18 cellular contexts compared by ENCODE assay signal in the genomic region with DNA sequence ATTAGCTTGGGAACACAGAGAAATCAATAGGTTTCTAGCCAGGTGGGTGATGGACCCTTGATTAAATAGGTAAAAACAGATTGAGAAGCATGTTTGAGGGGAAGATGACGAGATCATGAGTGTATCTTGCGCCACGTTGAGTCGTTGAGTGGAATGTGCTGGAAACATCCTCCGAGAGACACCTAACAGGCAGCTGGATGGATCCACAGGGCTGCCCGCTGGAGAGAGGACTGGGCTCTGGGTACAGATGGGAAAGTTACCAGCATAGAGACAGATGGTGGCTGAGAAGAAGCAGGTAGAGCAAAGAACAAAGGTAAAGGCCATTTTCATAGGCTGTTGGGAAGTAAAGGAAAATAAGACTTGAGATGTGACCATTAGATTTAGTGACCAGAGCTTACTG. TPM values are rescaled to one million over a fixed set of nuclear protein-coding genes. Genes with fewer than 3 reads are reported as not detected.
A peak's percentile ranks its signal among the peaks of the same experiment; 100 is the strongest.
DNase-seq lines count a peak whose midpoint lies in the region; ATAC-seq and TF ChIP-seq lines count a peak whose summit lies in the region.
"Had no signal": no experiment of that assay in that cellular context is flagged by ENCODE, and none has a peak within 500 bp of the region (broad histone marks: within the 10 kb centered on the region; RNA-seq: fewer than 3 reads in every experiment).

No MANE protein-coding gene starts in this region.

- DNase-seq in stimulated activated naive CD8-positive, alpha-beta T cell treated with anti-CD3 and anti-CD28 coated beads, Interleukin-15, Interleukin-2, amounts not matched to agents 100 U/mL and 50 U/mL, for 24 hours: no peak
- no peak for DNase-seq in activated CD4-positive, alpha-beta memory T cell treated with anti-CD3 and anti-CD28 coated beads for 36 hours
- DNase-seq in WERI-Rb-1 (no peak), foreskin fibroblast (no peak)
- DNase-seq: DMS53; H7; kidney glomerular epithelial cell; NCI-H1092; NCI-H1930; NCI-H226; stimulated activated CD4-positive, alpha-beta T cell treated with anti-CD3 and anti-CD28 coated beads, Interleukin-12 subunit alpha, Interleukin-12 subunit beta, amount 100 ng/mL, for 4 hours; T-helper 9 cell had no signal

- peak overlapping the region; percentile 93 for H3K27ac Mint-ChIP-seq in stimulated activated naive CD8-positive, alpha-beta T cell treated with anti-CD3 and anti-CD28 coated beads, Interleukin-15, Interleukin-2, amounts not matched to agents 100 ng/mL and 50 ng/mL, for 24 hours
- H3K27ac Mint-ChIP-seq in activated CD4-positive, alpha-beta memory T cell treated with anti-CD3 and anti-CD28 coated beads for 36 hours: peak overlapping the region; percentile 89
- H3K27ac Mint-ChIP-seq in dendritic cell treated with granulocyte-macrophage colony-stimulating factor and Interleukin-4, amounts not matched to agents 40 ng/mL and 50 ng/mL, for 4 days: no peak overlapping the region
- H3K27ac Mint-ChIP-seq: activated naive CD4-positive, alpha-beta T cell treated with anti-CD3 and anti-CD28 coated beads, Interleukin-2, amount 50 U/mL, for 24 hours had no signal

- no peaks in the 10 kb centered on the region for H3K36me3 ChIP-seq in WERI-Rb-1
- H3K36me3 ChIP-seq: suprapubic skin had no signal

- H3K4me3 ChIP-seq in WERI-Rb-1 (ENCODE audit: low read depth, low read length) (no peak overlapping the region), foreskin fibroblast (ENCODE audit: low read depth in 1 of 2, low read length in 2 of 2) (no peak overlapping the region)
- H3K4me3 ChIP-seq: suprapubic skin had no signal

- H3K36me3 Mint-ChIP-seq in stimulated activated naive CD8-positive, alpha-beta T cell treated with anti-CD3 and anti-CD28 coated beads, Interleukin-15, Interleukin-2, amounts not matched to agents 100 ng/mL and 50 ng/mL, for 24 hours (ENCODE audit: low read depth): no peaks in the 10 kb centered on the region
- peaks cover 22% of the 10 kb centered on the region for H3K36me3 Mint-ChIP-seq in activated CD4-positive, alpha-beta memory T cell treated with anti-CD3 and anti-CD28 coated beads for 36 hours
- H3K36me3 Mint-ChIP-seq in dendritic cell treated with granulocyte-macrophage colony-stimulating factor and Interleukin-4, amounts not matched to agents 40 ng/mL and 50 ng/mL, for 4 days (ENCODE audit: low read depth): peaks cover 11% of the 10 kb centered on the region
- H3K36me3 Mint-ChIP-seq: CD8-positive, alpha-beta T cell had no signal

- POLR2A ChIA-PET in activated CD4-positive, alpha-beta memory T cell treated with anti-CD3 and anti-CD28 coated beads for 36 hours (lab: Charles Lee): interaction anchor here (1.5 kb wide), 2 partner anchors 11 to 18 kb away, joined by 3 read pairs; no protein-coding TSS in a partner anchor

- intact Hi-C loops in activated CD4-positive, alpha-beta memory T cell treated with anti-CD3 and anti-CD28 coated beads for 36 hours (cut with micrococcal nuclease): no loop called here
- intact Hi-C loops in dendritic cell treated with granulocyte-macrophage colony-stimulating factor and Interleukin-4, amounts not matched to agents 40 ng/mL and 50 ng/mL, for 4 days (cut with micrococcal nuclease): loop anchor here (2.0 kb wide), 1 partner anchor 15 kb away; a partner anchor contains a TSS

- H3K27me3 Mint-ChIP-seq in stimulated activated naive CD8-positive, alpha-beta T cell treated with anti-CD3 and anti-CD28 coated beads, Interleukin-15, Interleukin-2, amounts not matched to agents 100 ng/mL and 50 ng/mL, for 24 hours: no peaks in the 10 kb centered on the region
- H3K27me3 Mint-ChIP-seq in activated CD4-positive, alpha-beta memory T cell treated with anti-CD3 and anti-CD28 coated beads for 36 hours: peaks cover 2% of the 10 kb centered on the region
- no peaks in the 10 kb centered on the region for H3K27me3 Mint-ChIP-seq in dendritic cell treated with granulocyte-macrophage colony-stimulating factor and Interleukin-4, amounts not matched to agents 40 ng/mL and 50 ng/mL, for 4 days

- H3K4me1 Mint-ChIP-seq in stimulated activated naive CD8-positive, alpha-beta T cell treated with anti-CD3 and anti-CD28 coated beads, Interleukin-15, Interleukin-2, amounts not matched to agents 100 ng/mL and 50 ng/mL, for 24 hours (ENCODE audit: low read depth): peaks cover 49% of the 10 kb centered on the region
- peaks cover 51% of the 10 kb centered on the region for H3K4me1 Mint-ChIP-seq in activated CD4-positive, alpha-beta memory T cell treated with anti-CD3 and anti-CD28 coated beads for 36 hours (ENCODE audit: low read depth)
- H3K4me1 Mint-ChIP-seq in dendritic cell treated with granulocyte-macrophage colony-stimulating factor and Interleukin-4, amounts not matched to agents 40 ng/mL and 50 ng/mL, for 4 days (ENCODE audit: low read depth): peaks cover 24% of the 10 kb centered on the region

- peak overlapping the region; percentile 70 for H3K4me3 Mint-ChIP-seq in stimulated activated naive CD8-positive, alpha-beta T cell treated with anti-CD3 and anti-CD28 coated beads, Interleukin-15, Interleukin-2, amounts not matched to agents 100 ng/mL and 50 ng/mL, for 24 hours
- H3K4me3 Mint-ChIP-seq in activated CD4-positive, alpha-beta memory T cell treated with anti-CD3 and anti-CD28 coated beads for 36 hours: peak overlapping the region; percentile 40
- peak overlapping the region; percentile 53 for H3K4me3 Mint-ChIP-seq in dendritic cell treated with granulocyte-macrophage colony-stimulating factor and Interleukin-4, amounts not matched to agents 40 ng/mL and 50 ng/mL, for 4 days
- H3K4me3 Mint-ChIP-seq: activated naive CD4-positive, alpha-beta T cell treated with anti-CD3 and anti-CD28 coated beads, Interleukin-2, amount 50 U/mL, for 24 hours had no signal

- H3K27me3 ChIP-seq in WERI-Rb-1 (ENCODE audit: insufficient read depth, low read depth, severe bottlenecking): no peaks in the 10 kb centered on the region
- H3K27me3 ChIP-seq: suprapubic skin had no signal

- no peak for TF ChIP-seq CTCF in WERI-Rb-1 (IDR thresholded peaks at IDR 0.05; ENCODE audit: low read depth, low read length)
- TF ChIP-seq CTCF in foreskin fibroblast (IDR thresholded peaks at IDR 0.05; ENCODE audit: low read depth, low read length): no peak

- no peaks in the 10 kb centered on the region for H3K9me3 ChIP-seq in WERI-Rb-1 (ENCODE audit: severe bottlenecking)
- H3K9me3 ChIP-seq: suprapubic skin had no signal

- no peak for ATAC-seq in stimulated activated naive CD8-positive, alpha-beta T cell treated with anti-CD3 and anti-CD28 coated beads, Interleukin-15, Interleukin-2, amounts not matched to agents 100 U/mL and 50 U/mL, for 24 hours
- ATAC-seq in HG02610 (IDR thresholded peaks at IDR 0.05; ENCODE audit: unreplicated experiment): no peak

- CTCF ChIA-PET in activated CD4-positive, alpha-beta memory T cell treated with anti-CD3 and anti-CD28 coated beads for 36 hours (lab: Charles Lee): interaction anchor here (0.7 to 1.8 kb wide), 6 partner anchors 17 to 228 kb away, joined by 3 to 6 read pairs (median 4); no protein-coding TSS in a partner anchor

- H3K27ac ChIP-seq in WERI-Rb-1: no peak overlapping the region
- H3K27ac ChIP-seq: suprapubic skin had no signal

- no peaks in the 10 kb centered on the region for H3K9me3 Mint-ChIP-seq in stimulated activated naive CD8-positive, alpha-beta T cell treated with anti-CD3 and anti-CD28 coated beads, Interleukin-15, Interleukin-2, amounts not matched to agents 100 ng/mL and 50 ng/mL, for 24 hours
- no peaks in the 10 kb centered on the region for H3K9me3 Mint-ChIP-seq in activated CD4-positive, alpha-beta memory T cell treated with anti-CD3 and anti-CD28 coated beads for 36 hours
- no peaks in the 10 kb centered on the region for H3K9me3 Mint-ChIP-seq in dendritic cell treated with granulocyte-macrophage colony-stimulating factor and Interleukin-4, amounts not matched to agents 40 ng/mL and 50 ng/mL, for 4 days
- H3K9me3 Mint-ChIP-seq: activated naive CD4-positive, alpha-beta T cell treated with anti-CD3 and anti-CD28 coated beads, Interleukin-2, amount 50 U/mL, for 24 hours; CD8-positive, alpha-beta T cell had no signal

RNA-seq across cellular contexts. Expression of a gene that starts 15.6 kb away (rescaled TPM):
- total RNA-seq in activated CD4-positive, alpha-beta memory T cell treated with anti-CD3 and anti-CD28 coated beads for 36 hours: 100 to 1,000 TPM; 314 to 320 TPM
- total RNA-seq: CD8-positive, alpha-beta T cell had no signal
